ENCODE assay signal across 8 cellular contexts in genomic region chr20:19973920-19974620, GRCh38. TPM values are rescaled to one million over a fixed set of nuclear protein-coding genes. Genes with fewer than 3 reads are reported as not detected.
DNase-seq lines count a peak whose midpoint lies in the region; ATAC-seq, FAIRE-seq and TF ChIP-seq lines count a peak whose summit lies in the region.

No MANE protein-coding gene starts in this region.

- H3K27me3 ChIP-seq in brain microvascular endothelial cell (replicated peaks), result no peaks in the 10 kb centered on the region
- no peaks in the 10 kb centered on the region for H3K27me3 ChIP-seq in stomach smooth muscle (ENCODE audit: control insufficient read depth in 1 of 2, insufficient read depth in 2 of 2, low read length in 2 of 2)

- H3K27ac ChIP-seq in brain microvascular endothelial cell, result peak overlapping the region; percentile 88
- H3K27ac ChIP-seq in kidney (ENCODE audit: low read depth in 2 of 2, low read length in 2 of 2), result peak overlapping the region; percentile 91 to 93
- H3K27ac ChIP-seq in stomach smooth muscle (ENCODE audit: low read length), result peak overlapping the region; percentile 93

- H3K36me3 ChIP-seq in brain microvascular endothelial cell (replicated peaks), result peaks cover 3% of the 10 kb centered on the region
- H3K36me3 ChIP-seq in kidney (ENCODE audit: control insufficient read depth in 1 of 2, insufficient read depth in 2 of 2, low read length in 2 of 2), result peaks cover 13 to 15% of the 10 kb centered on the region in 2 donors
- H3K36me3 ChIP-seq in stomach smooth muscle (ENCODE audit: control insufficient read depth in 2 of 2, insufficient read depth in 2 of 2, low read length in 2 of 2), result peaks cover 6 to 8% of the 10 kb centered on the region in 2 donors

- H3K9ac ChIP-seq in kidney (ENCODE audit: low read length in 2 of 2), result peak overlapping the region in 1 of 2 donors; percentile 70
- peak overlapping the region; percentile 73 to 83 for H3K9ac ChIP-seq in stomach smooth muscle (ENCODE audit: low read length in 2 of 2)

- no peak for FAIRE-seq in kidney (lab: Jason Lieb, UNC)

- TF ChIP-seq CTCF in brain microvascular endothelial cell (IDR thresholded peaks at IDR 0.05; ENCODE audit: low read depth, low read length, missing control alignments) (no peak), kidney (IDR thresholded peaks at IDR 0.05; ENCODE audit: borderline replicate concordance, extremely low read depth, insufficient read depth) (no peak)

- peak; percentile 63 for DNase-seq in HPDE6-E6E7 (ENCODE audit: extremely low spot score)
- DNase-seq in brain microvascular endothelial cell, result no peak
- DNase-seq in kidney, result peak; percentile 87
- no peak for DNase-seq in foreskin melanocyte

- H3K9me3 ChIP-seq in kidney (ENCODE audit: control insufficient read depth in 1 of 2, low read length in 2 of 2) (no peaks in the 10 kb centered on the region), stomach smooth muscle (ENCODE audit: control insufficient read depth in 2 of 2, low read length in 2 of 2) (no peaks in the 10 kb centered on the region)

- in situ Hi-C loops in brain microvascular endothelial cell (cut with HindIII; ENCODE audit: low pct_ligation_motif_present, low sequenced_read_pairs), result no loop called here

- no peak for ATAC-seq in GM21381 (IDR thresholded peaks at IDR 0.05; ENCODE audit: unreplicated experiment)
- ATAC-seq in GM21423 (IDR thresholded peaks at IDR 0.05; ENCODE audit: unreplicated experiment), result no peak
- ATAC-seq in GM18858 (IDR thresholded peaks at IDR 0.05; ENCODE audit: unreplicated experiment), result no peak

- H3K4me1 ChIP-seq in kidney (ENCODE audit: control insufficient read depth in 1 of 2, insufficient read depth in 1 of 2, low read depth in 1 of 2, low read length in 2 of 2), result peaks cover 28 to 43% of the 10 kb centered on the region in 2 donors
- H3K4me1 ChIP-seq in stomach smooth muscle (ENCODE audit: control insufficient read depth, insufficient read depth, low read length), result peaks cover 48% of the 10 kb centered on the region

- intact Hi-C loops in kidney (cut with DNase I), result no loop called here

- H3K4me3 ChIP-seq in brain microvascular endothelial cell (ENCODE audit: low read depth, low read length) (peak overlapping the region; percentile 89), kidney (ENCODE audit: low read length in 2 of 2) (peak overlapping the region; percentile 15 to 74), stomach smooth muscle (ENCODE audit: low read length in 2 of 2) (peak overlapping the region; percentile 31 to 92)

RNA-seq across cellular contexts. Expression of gene NAA20, which starts 43.1 kb away (rescaled TPM):
- total RNA-seq in kidney, result 72.8 TPM
- polyA plus RNA-seq in kidney (ENCODE audit: insufficient read depth, low read depth, low replicate concordance), result 104 TPM

Comparison
In these comparisons a context has a peak if more than half of its experiments do, and no peak if none do; other contexts are left out.
1. DNase-seq: peak in HPDE6-E6E7 (single experiment) and kidney (single experiment); none in brain microvascular endothelial cell (single experiment) and foreskin melanocyte (single experiment).
2. Peak in every context shown above with its lines, with median percentiles within 50 percentile points of each other: H3K27ac ChIP-seq and H3K4me3 ChIP-seq.